ENCODE assay signal across 1 cellular context in the genomic region with DNA sequence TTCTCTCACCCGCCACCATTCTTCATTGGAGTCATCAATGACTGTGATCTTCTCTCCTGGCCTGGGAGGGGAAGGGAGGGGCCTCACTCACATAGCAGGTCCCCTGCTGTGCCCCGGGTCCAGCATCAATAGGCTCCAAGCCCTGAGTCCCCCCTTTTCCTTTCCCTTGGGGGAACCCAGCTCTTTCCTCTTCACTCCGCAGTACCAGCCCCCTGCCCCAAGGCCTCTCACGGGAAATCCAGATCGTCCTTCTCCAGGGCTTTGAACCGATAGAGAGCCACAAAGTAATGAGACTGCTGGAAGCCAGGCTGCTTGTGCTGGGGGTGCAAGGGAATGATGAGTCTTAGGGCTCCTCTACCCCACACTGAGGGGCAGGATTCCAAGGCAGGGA.
TF ChIP-seq lines count a peak whose summit lies in the region.

No MANE protein-coding gene starts in this region.

TF ChIP-seq in IMR-90, 13 proteins besides CTCF, POLR2A, EP300 and RAD21:
- TF ChIP-seq FOS (IDR thresholded peaks at IDR 0.05; ENCODE audit: low read depth, low read length) = no peak
- TF ChIP-seq MAFK (IDR thresholded peaks at IDR 0.05; ENCODE audit: low read depth, low read length) = no peak
- TF ChIP-seq BHLHE40 (IDR thresholded peaks at IDR 0.05; ENCODE audit: low read depth, low read length) = no peak
- TF ChIP-seq MAZ (IDR thresholded peaks at IDR 0.05; ENCODE audit: borderline replicate concordance, low read depth, low read length) = no peak
- no peak for TF ChIP-seq NFE2L2 (IDR thresholded peaks at IDR 0.05; ENCODE audit: low read depth, low read length)
- TF ChIP-seq, protein P1, sequence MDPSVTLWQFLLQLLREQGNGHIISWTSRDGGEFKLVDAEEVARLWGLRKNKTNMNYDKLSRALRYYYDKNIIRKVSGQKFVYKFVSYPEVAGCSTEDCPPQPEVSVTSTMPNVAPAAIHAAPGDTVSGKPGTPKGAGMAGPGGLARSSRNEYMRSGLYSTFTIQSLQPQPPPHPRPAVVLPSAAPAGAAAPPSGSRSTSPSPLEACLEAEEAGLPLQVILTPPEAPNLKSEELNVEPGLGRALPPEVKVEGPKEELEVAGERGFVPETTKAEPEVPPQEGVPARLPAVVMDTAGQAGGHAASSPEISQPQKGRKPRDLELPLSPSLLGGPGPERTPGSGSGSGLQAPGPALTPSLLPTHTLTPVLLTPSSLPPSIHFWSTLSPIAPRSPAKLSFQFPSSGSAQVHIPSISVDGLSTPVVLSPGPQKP (IDR thresholded peaks at IDR 0.05; ENCODE audit: borderline replicate concordance, low read depth, low read length) = no peak
- no peak for TF ChIP-seq CHD1 (IDR thresholded peaks at IDR 0.05; ENCODE audit: low read depth, low read length)
- no peak for TF ChIP-seq RCOR1 (IDR thresholded peaks at IDR 0.05; ENCODE audit: insufficient replicate concordance, low read length)
- TF ChIP-seq, protein P2, sequence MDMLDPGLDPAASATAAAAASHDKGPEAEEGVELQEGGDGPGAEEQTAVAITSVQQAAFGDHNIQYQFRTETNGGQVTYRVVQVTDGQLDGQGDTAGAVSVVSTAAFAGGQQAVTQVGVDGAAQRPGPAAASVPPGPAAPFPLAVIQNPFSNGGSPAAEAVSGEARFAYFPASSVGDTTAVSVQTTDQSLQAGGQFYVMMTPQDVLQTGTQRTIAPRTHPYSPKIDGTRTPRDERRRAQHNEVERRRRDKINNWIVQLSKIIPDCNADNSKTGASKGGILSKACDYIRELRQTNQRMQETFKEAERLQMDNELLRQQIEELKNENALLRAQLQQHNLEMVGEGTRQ (IDR thresholded peaks at IDR 0.05; ENCODE audit: low read depth, low read length) = no peak
- no peak for TF ChIP-seq CEBPB (IDR thresholded peaks at IDR 0.05; ENCODE audit: low read depth, low read length)
- TF ChIP-seq SMC3 (IDR thresholded peaks at IDR 0.05; ENCODE audit: low read depth, low read length) = no peak
- TF ChIP-seq RFX5 (IDR thresholded peaks at IDR 0.05; ENCODE audit: low read depth, low read length) = no peak
- no peak for TF ChIP-seq MXI1 (IDR thresholded peaks at IDR 0.05; ENCODE audit: borderline replicate concordance, low read depth, low read length)
